8 cellular contexts compared by ENCODE assay signal in genomic region chr1:244341455-244342450, GRCh38.
DNase-seq lines count a peak whose midpoint lies in the region; ATAC-seq and TF ChIP-seq lines count a peak whose summit lies in the region.

No MANE protein-coding gene starts in this region.

- TF ChIP-seq CTCF in fibroblast of mammary gland (conservative IDR thresholded peaks at IDR 0.05; ENCODE audit: control insufficient read depth, insufficient read depth, low read depth, low read length) (no peak), smooth muscle cell (IDR thresholded peaks at IDR 0.05; ENCODE audit: borderline replicate concordance, insufficient read depth, poor library complexity, severe bottlenecking) (no peak)

- DNase-seq in RPMI8226, result peak; percentile 39
- DNase-seq in fibroblast of mammary gland (ENCODE audit: low read depth), result peak; percentile 38
- DNase-seq in smooth muscle cell (lab: John Stamatoyannopoulos, UW; ENCODE audit: unreplicated experiment), result no peak
- no peak for DNase-seq in GF-D8 (lab: John Stamatoyannopoulos, UW)

- H3F3A ChIP-seq in smooth muscle cell (ENCODE audit: low read depth), result no peaks in the 10 kb centered on the region

- no peaks in the 10 kb centered on the region for H3K79me2 ChIP-seq in smooth muscle cell (ENCODE audit: low read depth)

- peaks cover 0 to 4% (median 0%) of the 10 kb centered on the region in 11 experiments; a peak in 2 of 22 replicates for H3K36me3 ChIP-seq in BLaER1 treated with 17β-estradiol and CSF1 and Interleukin-3, amounts not matched to agents 10 nM and 100 nM
- no peaks in the 10 kb centered on the region for H3K36me3 ChIP-seq in smooth muscle cell (ENCODE audit: low read depth)

- H3K27me3 ChIP-seq in BLaER1 treated with 17β-estradiol and CSF1 and Interleukin-3, amounts not matched to agents 10 nM and 100 nM, result no peaks in the 10 kb centered on the region
- no peaks in the 10 kb centered on the region for H3K27me3 ChIP-seq in smooth muscle cell (ENCODE audit: low read depth)

- ATAC-seq in HG03354 (IDR thresholded peaks at IDR 0.05; ENCODE audit: poor library complexity, severe bottlenecking, unreplicated experiment), result peak; percentile 88
- no peak for ATAC-seq in HG03520 (IDR thresholded peaks at IDR 0.05; ENCODE audit: unreplicated experiment)
- ATAC-seq in GM19035 (IDR thresholded peaks at IDR 0.05; ENCODE audit: unreplicated experiment), result no peak

- WGBS in smooth muscle cell (ENCODE audit: low lambda C conversion rate), result 51% methylated on average over 16 of the region's 16 CpGs

- no peak overlapping the region for H3K9ac ChIP-seq in BLaER1 treated with 17β-estradiol and CSF1 and Interleukin-3, amounts not matched to agents 10 nM and 100 nM
- H3K9ac ChIP-seq in smooth muscle cell (ENCODE audit: low read depth), result no peak overlapping the region

- H4K20me1 ChIP-seq in BLaER1 treated with 17β-estradiol and CSF1 and Interleukin-3, amounts not matched to agents 10 nM and 100 nM, result no peaks in the 10 kb centered on the region
- H4K20me1 ChIP-seq in smooth muscle cell (ENCODE audit: low read depth), result no peaks in the 10 kb centered on the region

- peak overlapping the region in 6 of 11 experiments; percentile 4 to 41 (median 25); a peak in 7 of 22 replicates for H3K4me2 ChIP-seq in BLaER1 treated with 17β-estradiol and CSF1 and Interleukin-3, amounts not matched to agents 10 nM and 100 nM
- H3K4me2 ChIP-seq in smooth muscle cell, result no peak overlapping the region

- H2AFZ ChIP-seq in smooth muscle cell (ENCODE audit: low read depth), result peak overlapping the region; percentile 68

- peaks cover 5 to 30% (median 14%) of the 10 kb centered on the region in 10 experiments; a peak in 19 of 20 replicates for H3K4me1 ChIP-seq in BLaER1 treated with 17β-estradiol and CSF1 and Interleukin-3, amounts not matched to agents 10 nM and 100 nM
- peaks cover 5% of the 10 kb centered on the region for H3K4me1 ChIP-seq in smooth muscle cell (ENCODE audit: low read depth)

- H3K27ac ChIP-seq in BLaER1 treated with 17β-estradiol and CSF1 and Interleukin-3, amounts not matched to agents 10 nM and 100 nM, result peak overlapping the region in 4 of 11 experiments; percentile 4 to 37 (median 20); a peak in 3 of 22 replicates
- H3K27ac ChIP-seq in smooth muscle cell (ENCODE audit: low read depth), result no peak overlapping the region

- no peak overlapping the region for H3K4me3 ChIP-seq in BLaER1 treated with 17β-estradiol and CSF1 and Interleukin-3, amounts not matched to agents 10 nM and 100 nM
- H3K4me3 ChIP-seq in fibroblast of mammary gland (ENCODE audit: control insufficient read depth, low read depth, low read length) (no peak overlapping the region), smooth muscle cell (no peak overlapping the region)

- H3K9me3 ChIP-seq in BLaER1 treated with 17β-estradiol and CSF1 and Interleukin-3, amounts not matched to agents 10 nM and 100 nM (replicated peaks in 1 of 11), result peaks cover 2 to 24% (median 9%) of the 10 kb centered on the region in 11 experiments; a peak in 21 of 22 replicates
- no peaks in the 10 kb centered on the region for H3K9me3 ChIP-seq in smooth muscle cell (replicated peaks; ENCODE audit: low read depth)

Comparison
In these comparisons a context has a peak if more than half of its experiments do, and no peak if none do; other contexts are left out.
1. DNase-seq: peak in RPMI8226 (single experiment) and fibroblast of mammary gland (single experiment); none in smooth muscle cell (single experiment) and GF-D8 (single experiment).